16 cellular contexts compared by ENCODE assay signal in genomic region chr11:117946196-117946841, GRCh38. TPM values are rescaled to one million over a fixed set of nuclear protein-coding genes. Genes with fewer than 3 reads are reported as not detected.
DNase-seq lines count a peak whose midpoint lies in the region; ATAC-seq, FAIRE-seq and TF ChIP-seq lines count a peak whose summit lies in the region.
"Had no signal": no experiment of that assay in that cellular context is flagged by ENCODE, and none has a peak within 500 bp of the region (broad histone marks: within the 10 kb centered on the region; RNA-seq: fewer than 3 reads in every experiment).

No MANE protein-coding gene starts in this region.

- H3K36me3 Mint-ChIP-seq in activated B cell treated with CpG ODN at 0.5 μM for 24 hours (ENCODE audit: low read depth), result no peaks in the 10 kb centered on the region

- H3K27me3 ChIP-seq in DND-41 (ENCODE audit: insufficient read depth, low read length, poor library complexity), result no peaks in the 10 kb centered on the region
- H3K27me3 ChIP-seq in endothelial cell of umbilical vein (ENCODE audit: control insufficient read depth in 2 of 2, insufficient read depth in 2 of 2, low read length in 2 of 2), result peaks cover 2 to 8% of the 10 kb centered on the region in 2 experiments
- no peaks in the 10 kb centered on the region for H3K27me3 ChIP-seq in transverse colon
- H3K27me3 ChIP-seq in effector memory CD4-positive, alpha-beta T cell (replicated peaks; ENCODE audit: control insufficient read depth, insufficient read depth, low read length, poor library complexity, severe bottlenecking), result no peaks in the 10 kb centered on the region
- H3K27me3 ChIP-seq: hepatocyte, tibial nerve had no signal

- no peak for TF ChIP-seq CTCF in DND-41 (IDR thresholded peaks at IDR 0.05; ENCODE audit: borderline replicate concordance, extremely low read depth, low read length, poor library complexity, severe bottlenecking)
- TF ChIP-seq CTCF in activated B cell treated with CpG ODN at 0.5 μM for 24 hours (IDR thresholded peaks at IDR 0.05), result no peak
- TF ChIP-seq CTCF in endothelial cell of umbilical vein (IDR thresholded peaks at IDR 0.05; ENCODE audit: extremely low read depth in 1 of 2, insufficient read depth in 1 of 2, low read depth in 1 of 2, low read length in 2 of 2), result no peak
- TF ChIP-seq CTCF in transverse colon (IDR thresholded peaks at IDR 0.05), result no peak

- intact Hi-C loops in activated B cell treated with CpG ODN at 0.5 μM for 24 hours (cut with micrococcal nuclease), result loop anchor here (2.0 to 5.0 kb wide), 2 partner anchors 46 to 714 kb away; partner anchors contain the start of genes PCSK7 and RNF214
- intact Hi-C loops in endothelial cell of umbilical vein (cut with micrococcal nuclease), result loop anchor here (2.0 kb wide), 1 partner anchor 520 kb away; no protein-coding TSS in a partner anchor
- intact Hi-C loops in transverse colon (cut with DNase I; ENCODE audit: low total_unique reads), result loop anchor here (2.0 kb wide), 1 partner anchor 102 kb away; no protein-coding TSS in a partner anchor

- BruUV-seq in endothelial cell of umbilical vein (replicated peaks; lab: Mats Ljungman, UMichigan), result no TSS peak

- FAIRE-seq in endothelial cell of umbilical vein (lab: Jason Lieb, UNC), result no peak
- FAIRE-seq: D721Med had no signal

- dilution Hi-C loops in endothelial cell of umbilical vein (cut with MboI; ENCODE audit: extremely low pct_ligation_motif_present, low sequenced_read_pairs), result no loop called here

- H4K20me1 ChIP-seq in DND-41 (ENCODE audit: insufficient read depth, low read length) (no peaks in the 10 kb centered on the region), endothelial cell of umbilical vein (replicated peaks; ENCODE audit: control insufficient read depth, extremely low read depth, insufficient read depth, low read length) (no peaks in the 10 kb centered on the region)

- WGBS in transverse colon (ENCODE audit: low coverage in 1 of 2), 2 donors, result 66 to 74% methylated on average over 2 to 5 of the region's 5 CpGs

- H3K9ac ChIP-seq in DND-41 (ENCODE audit: low read depth, low read length) (no peak overlapping the region), endothelial cell of umbilical vein (replicated peaks; ENCODE audit: extremely low read depth, insufficient read depth, low read length) (no peak overlapping the region)

- peaks cover 53% of the 10 kb centered on the region for H3K4me1 Mint-ChIP-seq in activated B cell treated with CpG ODN at 0.5 μM for 24 hours

- H2AFZ ChIP-seq in DND-41 (ENCODE audit: low read depth, low read length) (no peak overlapping the region), endothelial cell of umbilical vein (ENCODE audit: low read depth, low read length) (no peak overlapping the region)
- H2AFZ ChIP-seq: hepatocyte had no signal

- no peak for TF ChIP-seq EP300 in transverse colon (IDR thresholded peaks at IDR 0.05; ENCODE audit: low read depth)

- H3K4me3 Mint-ChIP-seq in activated B cell treated with CpG ODN at 0.5 μM for 24 hours, result no peak overlapping the region

- CTCF ChIA-PET in activated B cell treated with CpG ODN at 0.5 μM for 24 hours (lab: Charles Lee), result interaction anchor here (0.6 to 12.7 kb wide), 55 partner anchors 9 to 715 kb away, joined by 3 to 294 read pairs (median 6); partner anchors contain the start of genes FXYD2, FXYD6, IL10RA and PCSK7
- CTCF ChIA-PET in endothelial cell of umbilical vein (lab: Charles Lee), result interaction anchor here (0.6 to 7.9 kb wide), 73 partner anchors 10 to 715 kb away, joined by 3 to 520 read pairs (median 6); partner anchors contain the start of genes DSCAML1, FXYD2, FXYD6 and IL10RA

- H3K4me3 ChIP-seq in DND-41 (ENCODE audit: low read depth in 1 of 2, low read length in 2 of 2) (no peak overlapping the region), endothelial cell of umbilical vein (replicated peaks in 1 of 3; ENCODE audit: insufficient read depth in 1 of 3, low read depth in 1 of 3, low read length in 3 of 3) (no peak overlapping the region), transverse colon (no peak overlapping the region)
- no peak overlapping the region for H3K4me3 ChIP-seq in effector memory CD4-positive, alpha-beta T cell (ENCODE audit: insufficient read depth, low read depth, low read length, poor library complexity, severe bottlenecking)
- H3K4me3 ChIP-seq: hepatocyte, tibial nerve had no signal

- peak overlapping the region; percentile 62 for H3K27ac Mint-ChIP-seq in activated B cell treated with CpG ODN at 0.5 μM for 24 hours

- H3K27ac ChIP-seq in DND-41 (ENCODE audit: low read length), result peak overlapping the region; percentile 68
- H3K27ac ChIP-seq in endothelial cell of umbilical vein (ENCODE audit: insufficient read depth, low read depth, low read length), result peak overlapping the region; percentile 9
- H3K27ac ChIP-seq in transverse colon, result no peak overlapping the region
- no peak overlapping the region for H3K27ac ChIP-seq in effector memory CD4-positive, alpha-beta T cell (ENCODE audit: insufficient read depth, low read length, poor library complexity, severe bottlenecking)
- H3K27ac ChIP-seq: hepatocyte, tibial nerve had no signal

- H3K79me2 ChIP-seq in DND-41 (ENCODE audit: insufficient read depth, low read length), result no peaks in the 10 kb centered on the region
- H3K79me2 ChIP-seq in endothelial cell of umbilical vein (ENCODE audit: control insufficient read depth, insufficient read depth, low read length), result no peaks in the 10 kb centered on the region
- H3K79me2 ChIP-seq: hepatocyte had no signal

- H3K4me2 ChIP-seq in DND-41 (ENCODE audit: insufficient read depth, low read length), result no peak overlapping the region
- H3K4me2 ChIP-seq in endothelial cell of umbilical vein (ENCODE audit: insufficient read depth, low read length), result no peak overlapping the region
- H3K4me2 ChIP-seq: hepatocyte had no signal

- H3K9me3 ChIP-seq in DND-41 (ENCODE audit: insufficient read depth, low read length, severe bottlenecking), result no peaks in the 10 kb centered on the region
- no peaks in the 10 kb centered on the region for H3K9me3 ChIP-seq in endothelial cell of umbilical vein (replicated peaks; ENCODE audit: control insufficient read depth, insufficient read depth, low read length)
- H3K9me3 ChIP-seq in transverse colon, result no peaks in the 10 kb centered on the region
- H3K9me3 ChIP-seq in effector memory CD4-positive, alpha-beta T cell (ENCODE audit: control insufficient read depth, low read length), result no peaks in the 10 kb centered on the region
- H3K9me3 ChIP-seq: tibial nerve had no signal

- no peaks in the 10 kb centered on the region for H3K9me3 Mint-ChIP-seq in activated B cell treated with CpG ODN at 0.5 μM for 24 hours
- H3K9me3 Mint-ChIP-seq: central memory CD8-positive, alpha-beta T cell; T-cell had no signal

- in situ Hi-C loops in transverse colon (cut with MboI; ENCODE audit: low pct_ligation_motif_present in 1 of 4, low pct_unique_long_range_greater_than_20kb in 1 of 4, low sequenced_read_pairs in 3 of 4), result loop anchor here in 3 of 4 donors (5.0 to 25.0 kb wide), 5 partner anchors 101 to 509 kb away; no protein-coding TSS in a partner anchor

- H3K9me1 ChIP-seq in endothelial cell of umbilical vein (replicated peaks; ENCODE audit: control insufficient read depth, extremely low read depth, insufficient read depth, low read length), result no peaks in the 10 kb centered on the region

- peaks cover 2% of the 10 kb centered on the region for H3K27me3 Mint-ChIP-seq in activated B cell treated with CpG ODN at 0.5 μM for 24 hours
- H3K27me3 Mint-ChIP-seq: central memory CD8-positive, alpha-beta T cell; naive thymus-derived CD4-positive, alpha-beta T cell; T-cell had no signal

- H3K36me3 ChIP-seq in DND-41 (ENCODE audit: insufficient read depth, low read length), result no peaks in the 10 kb centered on the region
- H3K36me3 ChIP-seq in endothelial cell of umbilical vein (ENCODE audit: control insufficient read depth in 2 of 2, extremely low read depth in 1 of 2, insufficient read depth in 2 of 2, low read length in 2 of 2), result no peaks in the 10 kb centered on the region
- H3K36me3 ChIP-seq in transverse colon, result no peaks in the 10 kb centered on the region
- no peaks in the 10 kb centered on the region for H3K36me3 ChIP-seq in effector memory CD4-positive, alpha-beta T cell (ENCODE audit: control insufficient read depth, insufficient read depth, low read length)
- H3K36me3 ChIP-seq: tibial nerve had no signal

- H3K4me1 ChIP-seq in DND-41 (ENCODE audit: insufficient read depth, low read length), result peaks cover 61% of the 10 kb centered on the region
- H3K4me1 ChIP-seq in endothelial cell of umbilical vein (ENCODE audit: control insufficient read depth, extremely low read depth, insufficient read depth, low read length), result peaks cover 18% of the 10 kb centered on the region
- no peaks in the 10 kb centered on the region for H3K4me1 ChIP-seq in transverse colon
- H3K4me1 ChIP-seq in effector memory CD4-positive, alpha-beta T cell (ENCODE audit: control insufficient read depth, insufficient read depth, low read length, poor library complexity, severe bottlenecking), result peaks cover 60% of the 10 kb centered on the region

- TF ChIP-seq POLR2A in endothelial cell of umbilical vein (IDR thresholded peaks at IDR 0.05; ENCODE audit: low read depth, low read length), result no peak
- TF ChIP-seq POLR2A in transverse colon (IDR thresholded peaks at IDR 0.05), result no peak

- DNase-seq in DND-41, result no peak
- DNase-seq in activated B cell treated with CpG ODN at 0.5 μM for 24 hours, result no peak
- DNase-seq in endothelial cell of umbilical vein (ENCODE audit: low read depth, low spot score), result no peak
- DNase-seq in transverse colon, result no peak
- DNase-seq in effector memory CD4-positive, alpha-beta T cell, result no peak

- POLR2A ChIA-PET in activated B cell treated with CpG ODN at 0.5 μM for 24 hours (lab: Charles Lee), result interaction anchor here (0.7 to 13.3 kb wide), 15 partner anchors 27 to 139 kb away, joined by 3 to 930 read pairs (median 5); partner anchors contain the start of gene IL10RA
- POLR2A ChIA-PET in endothelial cell of umbilical vein (lab: Charles Lee), result interaction anchor here (0.9 to 1.0 kb wide), 2 partner anchors 39 to 127 kb away, joined by 3 to 4 read pairs; no protein-coding TSS in a partner anchor

- ATAC-seq in DND-41 (ENCODE audit: insufficient read depth, low read depth) (no peak), GM21423 (IDR thresholded peaks at IDR 0.05; ENCODE audit: unreplicated experiment) (peak; percentile 5), activated B cell treated with CpG ODN at 0.5 μM for 24 hours (ENCODE audit: low read depth) (no peak), GM19395 (IDR thresholded peaks at IDR 0.05; ENCODE audit: unreplicated experiment) (no peak)

RNA-seq across cellular contexts. Expression of gene TMPRSS13, which starts 17.1 kb away (rescaled TPM):
- total RNA-seq in activated B cell treated with CpG ODN at 0.5 μM for 24 hours (3.4 and 3.7 TPM in 2 replicates), endothelial cell of umbilical vein (0.46 TPM in 1 of 2 replicates, not detected in the other), transverse colon (under 1 TPM in 2 of 4 donors, not detected in 2; 0.27 to 0.79 TPM)
- polyA plus RNA-seq in endothelial cell of umbilical vein, result 0.18 and 0.22 TPM in 2 replicates
- 0.18 TPM in 2 replicates for polyA plus RNA-seq in endothelial cell of umbilical vein (2011; cell fraction: cytosol; rRNA removed)
- polyA plus RNA-seq in endothelial cell of umbilical vein (2011; cell fraction: nucleus; rRNA removed), result 0.28 and 0.33 TPM in 2 replicates
- 0.11 and 0.25 TPM in 2 replicates for polyA plus RNA-seq in endothelial cell of umbilical vein (2012)
- 0.10 TPM in 1 of 2 replicates, not detected in the other for polyA minus RNA-seq in endothelial cell of umbilical vein
- not detected for polyA minus RNA-seq in endothelial cell of umbilical vein (2011; cell fraction: cytosol; rRNA and poly(A)+ RNA removed)
- 0.24 and 0.38 TPM in 2 replicates for polyA minus RNA-seq in endothelial cell of umbilical vein (2011; cell fraction: nucleus; rRNA and poly(A)+ RNA removed)
- total RNA-seq: HT1080, pulmonary artery endothelial cell had no signal
- polyA plus RNA-seq: BJ had no signal

RNA-seq across cellular contexts. Expression of gene IL10RA, which starts 39.9 kb away (rescaled TPM):
- total RNA-seq in activated B cell treated with CpG ODN at 0.5 μM for 24 hours (303 and 350 TPM in 2 replicates), endothelial cell of umbilical vein (0.14 TPM in 1 of 2 replicates, not detected in the other), transverse colon (10 to 100 TPM in 3 of 4 donors, 1 to 10 TPM in 1; 2.8 to 25.4 (median 18.4) TPM)
- polyA plus RNA-seq in endothelial cell of umbilical vein, result 0.04 and 0.11 TPM in 2 replicates
- polyA plus RNA-seq in endothelial cell of umbilical vein (2011; cell fraction: cytosol; rRNA removed), result 0.04 and 0.05 TPM in 2 replicates
- polyA plus RNA-seq in endothelial cell of umbilical vein (2011; cell fraction: nucleus; rRNA removed), result 0.04 and 0.15 TPM in 2 replicates
- polyA plus RNA-seq in endothelial cell of umbilical vein (2012), result 0.11 and 0.57 TPM in 2 replicates
- 1.0 TPM in 1 of 2 replicates, not detected in the other for polyA minus RNA-seq in endothelial cell of umbilical vein
- not detected for polyA minus RNA-seq in endothelial cell of umbilical vein (2011; cell fraction: cytosol; rRNA and poly(A)+ RNA removed)
- polyA minus RNA-seq in endothelial cell of umbilical vein (2011; cell fraction: nucleus; rRNA and poly(A)+ RNA removed), result not detected in 2 replicates
- total RNA-seq: HT1080 had no signal
- polyA plus RNA-seq: BJ had no signal

Comparison
In these comparisons a context has a peak if more than half of its experiments do, and no peak if none do; other contexts are left out.
1. H3K27ac ChIP-seq: peak in DND-41 (single experiment) and endothelial cell of umbilical vein (single experiment); none in transverse colon (0 of 4) and effector memory CD4-positive, alpha-beta T cell (single experiment).
2. RNA of gene IL10RA, which starts 39.9 kb away (total RNA-seq): 303 to 350 TPM in activated B cell treated with CpG ODN at 0.5 μM for 24 hours; 2.8 to 25.4 TPM in transverse colon and 0.14 TPM in endothelial cell of umbilical vein; every median in the first group is over 10 times any median in the second.